Comparison of ENCODE assay signal across 23 cellular contexts in genomic region chr4:41507292-41507933, GRCh38. TPM values are rescaled to one million over a fixed set of nuclear protein-coding genes. Genes with fewer than 3 reads are reported as not detected.
DNase-seq lines count a peak whose midpoint lies in the region; ATAC-seq, FAIRE-seq and TF ChIP-seq lines count a peak whose summit lies in the region.
"Had no signal": no experiment of that assay in that cellular context is flagged by ENCODE, and none has a peak within 500 bp of the region (broad histone marks: within the 10 kb centered on the region; RNA-seq: fewer than 3 reads in every experiment).

No MANE protein-coding gene starts in this region.

- intact Hi-C loops in MCF 10A (cut with micrococcal nuclease) (no loop called here), breast epithelium (cut with DNase I; ENCODE audit: low total_unique reads) (no loop called here), PC-3 (cut with micrococcal nuclease) (no loop called here)

- H3K27ac ChIP-seq in breast epithelium (no peak overlapping the region), PC-3 (ENCODE audit: low read length) (no peak overlapping the region), small intestine (ENCODE audit: low read depth in 1 of 2, low read length in 1 of 2) (no peak overlapping the region)
- H3K27ac ChIP-seq: 22Rv1, pancreas, skin epidermis, tibial nerve had no signal

- H3K27ac Mint-ChIP-seq in MCF 10A (ENCODE audit: low read depth, unreplicated experiment) (peak overlapping the region; percentile 10), glutamatergic neuron (ENCODE audit: unreplicated experiment) (no peak overlapping the region)
- H3K27ac Mint-ChIP-seq: CD8-positive, alpha-beta T cell; immature natural killer cell; naive B cell; stimulated activated effector memory CD8-positive, alpha-beta T cell treated with anti-CD3 and anti-CD28 coated beads, Interleukin-12 subunit alpha, Interleukin-12 subunit beta, amount 100 ng/mL, for 72 hours had no signal

- 68 to 77% (median 69%) methylated on average over 3 of the region's 3 CpGs for WGBS in small intestine, 3 donors

- H3K27me3 ChIP-seq in breast epithelium: no peaks in the 10 kb centered on the region
- no peaks in the 10 kb centered on the region for H3K27me3 ChIP-seq in PC-3 (ENCODE audit: low read length)
- H3K27me3 ChIP-seq in small intestine (ENCODE audit: control insufficient read depth in 2 of 2, insufficient read depth in 2 of 2, low read length in 2 of 2): no peaks in the 10 kb centered on the region
- H3K27me3 ChIP-seq: pancreas, tibial nerve had no signal

- no peak for FAIRE-seq in small intestine (lab: Jason Lieb, UNC)
- FAIRE-seq: pancreas had no signal

- no peak overlapping the region for H3K4me2 ChIP-seq in PC-3 (ENCODE audit: low read length)

- TF ChIP-seq POLR2A in breast epithelium (IDR thresholded peaks at IDR 0.05): no peak

- no peaks in the 10 kb centered on the region for H4K20me1 ChIP-seq in PC-3 (ENCODE audit: low read length)

- no peaks in the 10 kb centered on the region for H3K9me2 ChIP-seq in PC-3 (replicated peaks; ENCODE audit: low read length)

- POLR2A ChIA-PET in MCF 10A (lab: Yijun Ruan, JAX): interaction anchor here (0.7 kb wide), 1 partner anchor 52 kb away, joined by 4 read pairs; no protein-coding TSS in a partner anchor
- POLR2A ChIA-PET in PC-3 (lab: Charles Lee; ENCODE audit: unreplicated experiment): no interaction called here
- POLR2A ChIA-PET in HEK293T (lab: Yijun Ruan, JAX): no interaction called here

- no peaks in the 10 kb centered on the region for H3F3A ChIP-seq in PC-3 (ENCODE audit: low read length, unreplicated experiment)

- TF ChIP-seq CTCF in MCF 10A (IDR thresholded peaks at IDR 0.05; ENCODE audit: unreplicated experiment) (no peak), breast epithelium (IDR thresholded peaks at IDR 0.05) (no peak), PC-3 (conservative IDR thresholded peaks at IDR 0.05; ENCODE audit: low read depth, low read length) (no peak), fibroblast of pulmonary artery (IDR thresholded peaks at IDR 0.05; ENCODE audit: low read length, missing control alignments) (no peak), glutamatergic neuron (IDR thresholded peaks at IDR 0.05; ENCODE audit: partially characterized antibody, unreplicated experiment) (no peak)

- H3K4me3 ChIP-seq in breast epithelium: no peak overlapping the region
- no peak overlapping the region for H3K4me3 ChIP-seq in PC-3 (ENCODE audit: low read length)
- no peak overlapping the region for H3K4me3 ChIP-seq in fibroblast of pulmonary artery (replicated peaks; ENCODE audit: low read depth, low read length)
- no peak overlapping the region for H3K4me3 ChIP-seq in small intestine (ENCODE audit: low read depth in 1 of 2, low read length in 2 of 2)
- H3K4me3 ChIP-seq: pancreas, skin epidermis, tibial nerve had no signal

- H3K4me3 Mint-ChIP-seq in MCF 10A (ENCODE audit: unreplicated experiment) (no peak overlapping the region), glutamatergic neuron (ENCODE audit: unreplicated experiment) (no peak overlapping the region)
- H3K4me3 Mint-ChIP-seq: CD8-positive, alpha-beta T cell; immature natural killer cell; naive B cell; stimulated activated effector memory CD8-positive, alpha-beta T cell treated with anti-CD3 and anti-CD28 coated beads, Interleukin-12 subunit alpha, Interleukin-12 subunit beta, amount 100 ng/mL, for 72 hours had no signal

- peaks cover 12% of the 10 kb centered on the region for H3K36me3 Mint-ChIP-seq in MCF 10A (ENCODE audit: insufficient read depth, unreplicated experiment)
- peaks cover 8% of the 10 kb centered on the region for H3K36me3 Mint-ChIP-seq in glutamatergic neuron (ENCODE audit: unreplicated experiment)
- H3K36me3 Mint-ChIP-seq: CD8-positive, alpha-beta T cell; immature natural killer cell; naive B cell; stimulated activated effector memory CD8-positive, alpha-beta T cell treated with anti-CD3 and anti-CD28 coated beads, Interleukin-12 subunit alpha, Interleukin-12 subunit beta, amount 100 ng/mL, for 72 hours had no signal

- H3K4me1 ChIP-seq in breast epithelium: no peaks in the 10 kb centered on the region
- no peaks in the 10 kb centered on the region; the same call in 1 of the 2 replicates for H3K4me1 ChIP-seq in PC-3 (ENCODE audit: insufficient read depth, low read length)
- H3K4me1 ChIP-seq in small intestine (ENCODE audit: control insufficient read depth in 2 of 2, insufficient read depth in 1 of 2, low read depth in 1 of 2, low read length in 1 of 2): no peaks in the 10 kb centered on the region
- H3K4me1 ChIP-seq: pancreas had no signal

- no peak overlapping the region for H3K9ac ChIP-seq in PC-3 (ENCODE audit: low read length)

- H3K4me1 Mint-ChIP-seq in MCF 10A (ENCODE audit: insufficient read depth, unreplicated experiment) (peaks cover 55% of the 10 kb centered on the region), glutamatergic neuron (ENCODE audit: low read depth, unreplicated experiment) (no peaks in the 10 kb centered on the region)
- H3K4me1 Mint-ChIP-seq: immature natural killer cell; naive B cell; stimulated activated effector memory CD8-positive, alpha-beta T cell treated with anti-CD3 and anti-CD28 coated beads, Interleukin-12 subunit alpha, Interleukin-12 subunit beta, amount 100 ng/mL, for 72 hours had no signal

- no peaks in the 10 kb centered on the region for H3K9me3 ChIP-seq in breast epithelium
- H3K9me3 ChIP-seq in PC-3 (ENCODE audit: low read length): no peaks in the 10 kb centered on the region
- no peaks in the 10 kb centered on the region for H3K9me3 ChIP-seq in small intestine (ENCODE audit: control insufficient read depth, low read depth)
- H3K9me3 ChIP-seq: pancreas, tibial nerve had no signal

- BruUV-seq in MCF 10A (replicated peaks; lab: Mats Ljungman, UMichigan) (no TSS peak), PC-3 (replicated peaks; lab: Mats Ljungman, UMichigan) (no TSS peak)

- no peak for ATAC-seq in PC-3
- ATAC-seq: CD8-positive, alpha-beta T cell; pancreas; stimulated activated effector memory CD8-positive, alpha-beta T cell treated with anti-CD3 and anti-CD28 coated beads, Interleukin-12 subunit alpha, Interleukin-12 subunit beta, amount 100 ng/mL, for 72 hours had no signal

- no peaks in the 10 kb centered on the region for H3K9me3 Mint-ChIP-seq in MCF 10A (ENCODE audit: unreplicated experiment)
- H3K9me3 Mint-ChIP-seq in glutamatergic neuron (ENCODE audit: unreplicated experiment): no peaks in the 10 kb centered on the region
- H3K9me3 Mint-ChIP-seq: CD8-positive, alpha-beta T cell had no signal

- H3K27me3 Mint-ChIP-seq in MCF 10A (ENCODE audit: insufficient read depth, unreplicated experiment) (no peaks in the 10 kb centered on the region), glutamatergic neuron (ENCODE audit: unreplicated experiment) (peaks cover 1% of the 10 kb centered on the region)

- CTCF ChIA-PET in MCF 10A (lab: Yijun Ruan, JAX) (interaction anchor here (0.7 kb wide), 1 partner anchor 26 kb away, joined by 3 read pairs; no protein-coding TSS in a partner anchor), PC-3 (lab: Charles Lee) (no interaction called here), HEK293T (lab: Yijun Ruan, JAX) (interaction anchor here (0.6 kb wide), 1 partner anchor 170 kb away, joined by 5 read pairs; no protein-coding TSS in a partner anchor)

- DNase-seq in MCF 10A (ENCODE audit: unreplicated experiment) (peak; percentile 81), breast epithelium (ENCODE audit: low spot score in 2 of 2) (no peak), PC-3 (peak; percentile 18), fibroblast of pulmonary artery (ENCODE audit: low read depth) (peak; percentile 51), HEK293T (ENCODE audit: extremely low spot score) (no peak), hippocampal formation (lab: John Stamatoyannopoulos, UW) (no peak), small intestine (no peak), glutamatergic neuron (no peak)
- DNase-seq: activated CD4-positive, alpha-beta T cell treated with anti-CD3 and anti-CD28 coated beads for 1 hour; activated naive CD4-positive, alpha-beta T cell; CD8-positive, alpha-beta T cell; cortex of kidney; erythroblast; immature natural killer cell; naive B cell; NCI-H2029; NCI-H524; pancreas; T1000 had no signal

- H3K79me2 ChIP-seq in PC-3 (ENCODE audit: low read length): no peaks in the 10 kb centered on the region

- no peak overlapping the region for H2AFZ ChIP-seq in PC-3 (ENCODE audit: low read length)

- H3K36me3 ChIP-seq in breast epithelium (no peaks in the 10 kb centered on the region), PC-3 (ENCODE audit: low read depth, low read length) (no peaks in the 10 kb centered on the region), small intestine (ENCODE audit: control insufficient read depth in 2 of 2, insufficient read depth in 2 of 2, low read length in 2 of 2) (no peaks in the 10 kb centered on the region)
- H3K36me3 ChIP-seq: pancreas, tibial nerve had no signal

TF ChIP-seq in HEK293T, 16 proteins besides CTCF, POLR2A, EP300 and RAD21:
- TF ChIP-seq, protein P1, sequence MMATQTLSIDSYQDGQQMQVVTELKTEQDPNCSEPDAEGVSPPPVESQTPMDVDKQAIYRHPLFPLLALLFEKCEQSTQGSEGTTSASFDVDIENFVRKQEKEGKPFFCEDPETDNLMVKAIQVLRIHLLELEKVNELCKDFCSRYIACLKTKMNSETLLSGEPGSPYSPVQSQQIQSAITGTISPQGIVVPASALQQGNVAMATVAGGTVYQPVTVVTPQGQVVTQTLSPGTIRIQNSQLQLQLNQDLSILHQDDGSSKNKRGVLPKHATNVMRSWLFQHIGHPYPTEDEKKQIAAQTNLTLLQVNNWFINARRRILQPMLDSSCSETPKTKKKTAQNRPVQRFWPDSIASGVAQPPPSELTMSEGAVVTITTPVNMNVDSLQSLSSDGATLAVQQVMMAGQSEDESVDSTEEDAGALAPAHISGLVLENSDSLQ (IDR thresholded peaks at IDR 0.05): no peak
- TF ChIP-seq BHLHE40 (IDR thresholded peaks at IDR 0.05; ENCODE audit: borderline replicate concordance) (no peak), FOXK2 (IDR thresholded peaks at IDR 0.05) (no peak), L3MBTL2 (conservative IDR thresholded peaks at IDR 0.05) (no peak), TARDBP (IDR thresholded peaks at IDR 0.05) (no peak), HDGF (IDR thresholded peaks at IDR 0.05; ENCODE audit: borderline replicate concordance) (no peak), LEF1 (IDR thresholded peaks at IDR 0.05; ENCODE audit: borderline replicate concordance) (no peak), FOXA1 (IDR thresholded peaks at IDR 0.05) (no peak), ARNT (IDR thresholded peaks at IDR 0.05) (no peak), SUZ12 (IDR thresholded peaks at IDR 0.05) (no peak), NFRKB (IDR thresholded peaks at IDR 0.05) (no peak), ZNF384 (IDR thresholded peaks at IDR 0.05) (no peak), CTBP1 (IDR thresholded peaks at IDR 0.05; ENCODE audit: borderline replicate concordance) (no peak), FOXM1 (IDR thresholded peaks at IDR 0.05; ENCODE audit: borderline replicate concordance) (no peak), SP1 (IDR thresholded peaks at IDR 0.05) (no peak), ELF4 (IDR thresholded peaks at IDR 0.05) (no peak)

RNA-seq across cellular contexts. Expression of gene LIMCH1, which starts 30.5 kb away (rescaled TPM):
- total RNA-seq in MCF 10A (2022): 36.6 and 48.4 TPM in 2 replicates
- 10 to 100 TPM; 34.6 to 72.2 (median 71.8) TPM for total RNA-seq in breast epithelium
- total RNA-seq in PC-3 (2014; rRNA removed): 19.7 and 27.1 TPM in 2 replicates
- 1 to 10 TPM; 1.6 to 6.7 (median 1.6) TPM for polyA plus RNA-seq in small intestine
- total RNA-seq in glutamatergic neuron (ENCODE audit: unreplicated experiment): 22.5 TPM
- total RNA-seq: CD8-positive, alpha-beta T cell had no signal
- polyA plus RNA-seq: immature natural killer cell had no signal

Comparison
In these comparisons a context has a peak if more than half of its experiments do, and no peak if none do; other contexts are left out.
1. DNase-seq: peak in MCF 10A (single experiment), PC-3 (single experiment) and fibroblast of pulmonary artery (single experiment); none in breast epithelium (0 of 2), HEK293T (single experiment), hippocampal formation (0 of 2), small intestine (single experiment) and glutamatergic neuron (single experiment).